ENCODE assay signal across 1 cellular context in the genomic region with DNA sequence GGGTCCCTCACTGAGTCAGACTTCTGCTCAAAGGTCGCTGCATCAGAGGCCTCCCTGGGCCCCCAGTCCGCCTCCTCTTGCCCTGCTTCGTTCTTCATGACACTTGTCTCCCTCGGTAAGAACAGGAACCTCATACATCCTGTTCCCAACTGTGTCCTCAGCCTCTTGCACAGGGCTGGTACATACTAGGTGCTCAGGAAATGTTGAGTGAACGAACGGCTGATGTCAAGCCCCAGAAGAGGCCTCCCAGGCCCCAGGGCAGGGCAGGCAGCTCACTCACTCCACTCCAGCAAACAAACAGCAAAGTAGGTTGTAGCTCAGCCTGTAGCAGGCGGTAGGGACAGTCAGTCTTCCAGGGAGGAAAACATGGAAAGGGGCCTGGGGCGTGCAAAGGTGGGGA.
TF ChIP-seq lines count a peak whose summit lies in the region.

No MANE protein-coding gene starts in this region.

TF ChIP-seq in GM23338, 12 proteins besides CTCF, POLR2A, EP300 and RAD21 (continued from another document):
- TF ChIP-seq, protein P1, sequence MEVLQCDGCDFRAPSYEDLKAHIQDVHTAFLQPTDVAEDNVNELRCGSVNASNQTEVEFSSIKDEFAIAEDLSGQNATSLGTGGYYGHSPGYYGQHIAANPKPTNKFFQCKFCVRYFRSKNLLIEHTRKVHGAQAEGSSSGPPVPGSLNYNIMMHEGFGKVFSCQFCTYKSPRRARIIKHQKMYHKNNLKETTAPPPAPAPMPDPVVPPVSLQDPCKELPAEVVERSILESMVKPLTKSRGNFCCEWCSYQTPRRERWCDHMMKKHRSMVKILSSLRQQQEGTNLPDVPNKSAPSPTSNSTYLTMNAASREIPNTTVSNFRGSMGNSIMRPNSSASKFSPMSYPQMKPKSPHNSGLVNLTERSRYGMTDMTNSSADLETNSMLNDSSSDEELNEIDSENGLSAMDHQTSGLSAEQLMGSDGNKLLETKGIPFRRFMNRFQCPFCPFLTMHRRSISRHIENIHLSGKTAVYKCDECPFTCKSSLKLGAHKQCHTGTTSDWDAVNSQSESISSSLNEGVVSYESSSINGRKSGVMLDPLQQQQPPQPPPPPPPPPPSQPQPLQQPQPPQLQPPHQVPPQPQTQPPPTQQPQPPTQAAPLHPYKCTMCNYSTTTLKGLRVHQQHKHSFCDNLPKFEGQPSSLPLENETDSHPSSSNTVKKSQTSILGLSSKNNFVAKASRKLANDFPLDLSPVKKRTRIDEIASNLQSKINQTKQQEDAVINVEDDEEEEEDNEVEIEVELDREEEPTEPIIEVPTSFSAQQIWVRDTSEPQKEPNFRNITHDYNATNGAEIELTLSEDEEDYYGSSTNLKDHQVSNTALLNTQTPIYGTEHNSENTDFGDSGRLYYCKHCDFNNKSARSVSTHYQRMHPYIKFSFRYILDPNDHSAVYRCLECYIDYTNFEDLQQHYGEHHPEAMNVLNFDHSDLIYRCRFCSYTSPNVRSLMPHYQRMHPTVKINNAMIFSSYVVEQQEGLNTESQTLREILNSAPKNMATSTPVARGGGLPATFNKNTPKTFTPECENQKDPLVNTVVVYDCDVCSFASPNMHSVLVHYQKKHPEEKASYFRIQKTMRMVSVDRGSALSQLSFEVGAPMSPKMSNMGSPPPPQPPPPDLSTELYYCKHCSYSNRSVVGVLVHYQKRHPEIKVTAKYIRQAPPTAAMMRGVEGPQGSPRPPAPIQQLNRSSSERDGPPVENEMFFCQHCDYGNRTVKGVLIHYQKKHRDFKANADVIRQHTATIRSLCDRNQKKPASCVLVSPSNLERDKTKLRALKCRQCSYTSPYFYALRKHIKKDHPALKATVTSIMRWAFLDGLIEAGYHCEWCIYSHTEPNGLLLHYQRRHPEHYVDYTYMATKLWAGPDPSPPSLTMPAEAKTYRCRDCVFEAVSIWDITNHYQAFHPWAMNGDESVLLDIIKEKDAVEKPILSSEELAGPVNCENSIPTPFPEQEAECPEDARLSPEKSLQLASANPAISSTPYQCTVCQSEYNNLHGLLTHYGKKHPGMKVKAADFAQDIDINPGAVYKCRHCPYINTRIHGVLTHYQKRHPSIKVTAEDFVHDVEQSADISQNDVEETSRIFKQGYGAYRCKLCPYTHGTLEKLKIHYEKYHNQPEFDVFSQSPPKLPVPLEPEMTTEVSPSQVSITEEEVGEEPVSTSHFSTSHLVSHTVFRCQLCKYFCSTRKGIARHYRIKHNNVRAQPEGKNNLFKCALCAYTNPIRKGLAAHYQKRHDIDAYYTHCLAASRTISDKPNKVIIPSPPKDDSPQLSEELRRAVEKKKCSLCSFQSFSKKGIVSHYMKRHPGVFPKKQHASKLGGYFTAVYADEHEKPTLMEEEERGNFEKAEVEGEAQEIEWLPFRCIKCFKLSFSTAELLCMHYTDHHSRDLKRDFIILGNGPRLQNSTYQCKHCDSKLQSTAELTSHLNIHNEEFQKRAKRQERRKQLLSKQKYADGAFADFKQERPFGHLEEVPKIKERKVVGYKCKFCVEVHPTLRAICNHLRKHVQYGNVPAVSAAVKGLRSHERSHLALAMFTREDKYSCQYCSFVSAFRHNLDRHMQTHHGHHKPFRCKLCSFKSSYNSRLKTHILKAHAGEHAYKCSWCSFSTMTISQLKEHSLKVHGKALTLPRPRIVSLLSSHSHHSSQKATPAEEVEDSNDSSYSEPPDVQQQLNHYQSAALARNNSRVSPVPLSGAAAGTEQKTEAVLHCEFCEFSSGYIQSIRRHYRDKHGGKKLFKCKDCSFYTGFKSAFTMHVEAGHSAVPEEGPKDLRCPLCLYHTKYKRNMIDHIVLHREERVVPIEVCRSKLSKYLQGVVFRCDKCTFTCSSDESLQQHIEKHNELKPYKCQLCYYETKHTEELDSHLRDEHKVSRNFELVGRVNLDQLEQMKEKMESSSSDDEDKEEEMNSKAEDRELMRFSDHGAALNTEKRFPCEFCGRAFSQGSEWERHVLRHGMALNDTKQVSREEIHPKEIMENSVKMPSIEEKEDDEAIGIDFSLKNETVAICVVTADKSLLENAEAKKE (CRISPR knock-in tag; IDR thresholded peaks at IDR 0.05), result no peak
- TF ChIP-seq CREB1 (CRISPR knock-in tag; IDR thresholded peaks at IDR 0.05; ENCODE audit: low read depth), result no peak
- TF ChIP-seq, protein P2, sequence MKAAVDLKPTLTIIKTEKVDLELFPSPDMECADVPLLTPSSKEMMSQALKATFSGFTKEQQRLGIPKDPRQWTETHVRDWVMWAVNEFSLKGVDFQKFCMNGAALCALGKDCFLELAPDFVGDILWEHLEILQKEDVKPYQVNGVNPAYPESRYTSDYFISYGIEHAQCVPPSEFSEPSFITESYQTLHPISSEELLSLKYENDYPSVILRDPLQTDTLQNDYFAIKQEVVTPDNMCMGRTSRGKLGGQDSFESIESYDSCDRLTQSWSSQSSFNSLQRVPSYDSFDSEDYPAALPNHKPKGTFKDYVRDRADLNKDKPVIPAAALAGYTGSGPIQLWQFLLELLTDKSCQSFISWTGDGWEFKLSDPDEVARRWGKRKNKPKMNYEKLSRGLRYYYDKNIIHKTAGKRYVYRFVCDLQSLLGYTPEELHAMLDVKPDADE (IDR thresholded peaks at IDR 0.05), result no peak
- no peak for TF ChIP-seq POLR2AphosphoS5 (IDR thresholded peaks at IDR 0.05; ENCODE audit: low read depth)
- TF ChIP-seq, protein P3, sequence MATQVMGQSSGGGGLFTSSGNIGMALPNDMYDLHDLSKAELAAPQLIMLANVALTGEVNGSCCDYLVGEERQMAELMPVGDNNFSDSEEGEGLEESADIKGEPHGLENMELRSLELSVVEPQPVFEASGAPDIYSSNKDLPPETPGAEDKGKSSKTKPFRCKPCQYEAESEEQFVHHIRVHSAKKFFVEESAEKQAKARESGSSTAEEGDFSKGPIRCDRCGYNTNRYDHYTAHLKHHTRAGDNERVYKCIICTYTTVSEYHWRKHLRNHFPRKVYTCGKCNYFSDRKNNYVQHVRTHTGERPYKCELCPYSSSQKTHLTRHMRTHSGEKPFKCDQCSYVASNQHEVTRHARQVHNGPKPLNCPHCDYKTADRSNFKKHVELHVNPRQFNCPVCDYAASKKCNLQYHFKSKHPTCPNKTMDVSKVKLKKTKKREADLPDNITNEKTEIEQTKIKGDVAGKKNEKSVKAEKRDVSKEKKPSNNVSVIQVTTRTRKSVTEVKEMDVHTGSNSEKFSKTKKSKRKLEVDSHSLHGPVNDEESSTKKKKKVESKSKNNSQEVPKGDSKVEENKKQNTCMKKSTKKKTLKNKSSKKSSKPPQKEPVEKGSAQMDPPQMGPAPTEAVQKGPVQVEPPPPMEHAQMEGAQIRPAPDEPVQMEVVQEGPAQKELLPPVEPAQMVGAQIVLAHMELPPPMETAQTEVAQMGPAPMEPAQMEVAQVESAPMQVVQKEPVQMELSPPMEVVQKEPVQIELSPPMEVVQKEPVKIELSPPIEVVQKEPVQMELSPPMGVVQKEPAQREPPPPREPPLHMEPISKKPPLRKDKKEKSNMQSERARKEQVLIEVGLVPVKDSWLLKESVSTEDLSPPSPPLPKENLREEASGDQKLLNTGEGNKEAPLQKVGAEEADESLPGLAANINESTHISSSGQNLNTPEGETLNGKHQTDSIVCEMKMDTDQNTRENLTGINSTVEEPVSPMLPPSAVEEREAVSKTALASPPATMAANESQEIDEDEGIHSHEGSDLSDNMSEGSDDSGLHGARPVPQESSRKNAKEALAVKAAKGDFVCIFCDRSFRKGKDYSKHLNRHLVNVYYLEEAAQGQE (IDR thresholded peaks at IDR 0.05; ENCODE audit: unreplicated experiment), result no peak
- TF ChIP-seq ZNF331 (CRISPR knock-in tag; IDR thresholded peaks at IDR 0.05; ENCODE audit: low read depth), result no peak
- no peak for TF ChIP-seq STAT1 (IDR thresholded peaks at IDR 0.05; ENCODE audit: unreplicated experiment)
